In genomic region chr19:7522923-7523667, GRCh38 we compare ENCODE assay signal across 8 cellular contexts. TPM values are rescaled to one million over a fixed set of nuclear protein-coding genes. Genes with fewer than 3 reads are reported as not detected.
DNase-seq lines count a peak whose midpoint lies in the region; ATAC-seq, FAIRE-seq and TF ChIP-seq lines count a peak whose summit lies in the region.

No MANE protein-coding gene starts in this region.

- peaks cover 43% of the 10 kb centered on the region for H3K79me1 ChIP-seq in mesenchymal stem cell (replicated peaks; ENCODE audit: low read length, poor library complexity, severe bottlenecking)

- no peaks in the 10 kb centered on the region for H3K9me3 ChIP-seq in BLaER1 treated with 17β-estradiol and CSF1 and Interleukin-3, amounts not matched to agents 10 nM and 100 nM (replicated peaks in 1 of 11)
- no peaks in the 10 kb centered on the region for H3K9me3 ChIP-seq in body of pancreas
- H3K9me3 ChIP-seq in mesenchymal stem cell (ENCODE audit: control insufficient read depth, low read length): no peaks in the 10 kb centered on the region
- H3K9me3 ChIP-seq in aorta (ENCODE audit: control insufficient read depth, low read length): no peaks in the 10 kb centered on the region

- peak overlapping the region; percentile 35 for H2BK15ac ChIP-seq in mesenchymal stem cell (ENCODE audit: low read depth, poor library complexity, severe bottlenecking)

- peak overlapping the region; percentile 74 to 93 (median 84) for H3K9ac ChIP-seq in BLaER1 treated with 17β-estradiol and CSF1 and Interleukin-3, amounts not matched to agents 10 nM and 100 nM
- H3K9ac ChIP-seq in mesenchymal stem cell (ENCODE audit: low read length): peak overlapping the region; percentile 91

- DNase-seq in body of pancreas (no peak), mesenchymal stem cell (peak; percentile 67), aorta (peak in 1 of 2 donors; percentile 61), AML-193 (lab: John Stamatoyannopoulos, UW) (no peak), GM12892 (ENCODE audit: insufficient read length) (no peak)

- TF ChIP-seq POLR2A in body of pancreas (IDR thresholded peaks at IDR 0.05) (no peak), GM12892 (IDR thresholded peaks at IDR 0.05; ENCODE audit: low read depth, low read length) (no peak)

- no peak overlapping the region for H2BK5ac ChIP-seq in mesenchymal stem cell (ENCODE audit: low read depth, low read length, poor library complexity, severe bottlenecking)

- H3K36me3 ChIP-seq in BLaER1 treated with 17β-estradiol and CSF1 and Interleukin-3, amounts not matched to agents 10 nM and 100 nM: peaks cover 0 to 60% (median 29%) of the 10 kb centered on the region in 11 experiments; a peak in 18 of 22 replicates
- H3K36me3 ChIP-seq in body of pancreas (replicated peaks in 1 of 2; ENCODE audit: insufficient read depth in 1 of 2, low read depth in 2 of 2) (peaks cover 0 to 2% of the 10 kb centered on the region in 2 donors), mesenchymal stem cell (ENCODE audit: control insufficient read depth in 1 of 2, insufficient read depth in 2 of 2, low read depth in 1 of 2, low read length in 2 of 2) (peaks cover 47 to 51% of the 10 kb centered on the region in 2 experiments), aorta (ENCODE audit: control insufficient read depth in 1 of 2, insufficient read depth in 2 of 2, low read length in 1 of 2) (no peaks in the 10 kb centered on the region)

- no peak overlapping the region for H3K18ac ChIP-seq in mesenchymal stem cell (ENCODE audit: low read depth in 1 of 2, low read length in 2 of 2)

- ATAC-seq in HG03432 (IDR thresholded peaks at IDR 0.05; ENCODE audit: unreplicated experiment) (peak; percentile 8), body of pancreas (peak; percentile 3), aorta (ENCODE audit: low FRiP score) (no peak), HG03378 (IDR thresholded peaks at IDR 0.05; ENCODE audit: unreplicated experiment) (no peak)

- WGBS in body of pancreas, 2 donors: 0 to 7% methylated on average over 1 to 23 of the region's 23 CpGs
- 13% methylated on average over 23 of the region's 23 CpGs for WGBS in mesenchymal stem cell
- WGBS in aorta, 2 donors: 7 to 8% methylated on average over 23 of the region's 23 CpGs

- H3K27me3 ChIP-seq in BLaER1 treated with 17β-estradiol and CSF1 and Interleukin-3, amounts not matched to agents 10 nM and 100 nM: no peaks in the 10 kb centered on the region
- H3K27me3 ChIP-seq in body of pancreas (no peaks in the 10 kb centered on the region), mesenchymal stem cell (ENCODE audit: control insufficient read depth in 1 of 2, insufficient read depth in 1 of 2, low read length in 2 of 2) (no peaks in the 10 kb centered on the region), aorta (ENCODE audit: control insufficient read depth in 1 of 2, insufficient read depth in 2 of 2, low read length in 1 of 2) (no peaks in the 10 kb centered on the region)

- no peak overlapping the region for H2AK5ac ChIP-seq in mesenchymal stem cell (ENCODE audit: low read length, severe bottlenecking)

- H2BK12ac ChIP-seq in mesenchymal stem cell (ENCODE audit: low read length in 2 of 2): no peak overlapping the region

- H3K27ac ChIP-seq in BLaER1 treated with 17β-estradiol and CSF1 and Interleukin-3, amounts not matched to agents 10 nM and 100 nM: peak overlapping the region; percentile 34 to 82 (median 67); a peak in 21 of 22 replicates
- peak overlapping the region in 1 of 4 donors; percentile 35 for H3K27ac ChIP-seq in body of pancreas
- H3K27ac ChIP-seq in mesenchymal stem cell (ENCODE audit: low read length, poor library complexity, severe bottlenecking): no peak overlapping the region
- no peak overlapping the region for H3K27ac ChIP-seq in aorta (ENCODE audit: low read depth in 1 of 2, low read length in 2 of 2)

- H3K4me2 ChIP-seq in BLaER1 treated with 17β-estradiol and CSF1 and Interleukin-3, amounts not matched to agents 10 nM and 100 nM: peak overlapping the region; percentile 92 to 100 (median 99)
- H3K4me2 ChIP-seq in mesenchymal stem cell (ENCODE audit: low read length, poor library complexity, severe bottlenecking): peak overlapping the region; percentile 96

- intact Hi-C loops in body of pancreas (cut with DNase I): no loop called here
- intact Hi-C loops in aorta (cut with DNase I): loop anchor here in 1 of 2 donors (1.0 kb wide), 1 partner anchor 11 kb away; no protein-coding TSS in a partner anchor

- H4K91ac ChIP-seq in mesenchymal stem cell (ENCODE audit: low read length): no peak overlapping the region

- peak overlapping the region; percentile 70 to 93 (median 85) for H3K4me3 ChIP-seq in BLaER1 treated with 17β-estradiol and CSF1 and Interleukin-3, amounts not matched to agents 10 nM and 100 nM
- peak overlapping the region; percentile 30 to 87 for H3K4me3 ChIP-seq in body of pancreas
- peak overlapping the region; percentile 95 to 96 for H3K4me3 ChIP-seq in mesenchymal stem cell (ENCODE audit: insufficient read depth in 1 of 2, low read depth in 1 of 2, low read length in 2 of 2)
- peak overlapping the region; percentile 47 to 68 for H3K4me3 ChIP-seq in aorta (ENCODE audit: low read length in 2 of 2)

- H4K20me1 ChIP-seq in BLaER1 treated with 17β-estradiol and CSF1 and Interleukin-3, amounts not matched to agents 10 nM and 100 nM: peaks cover 0 to 31% (median 0%) of the 10 kb centered on the region in 11 experiments; a peak in 5 of 22 replicates

- H3K4me1 ChIP-seq in BLaER1 treated with 17β-estradiol and CSF1 and Interleukin-3, amounts not matched to agents 10 nM and 100 nM: peaks cover 17 to 62% (median 23%) of the 10 kb centered on the region in 10 experiments
- H3K4me1 ChIP-seq in body of pancreas (peaks cover 20% of the 10 kb centered on the region), mesenchymal stem cell (ENCODE audit: control insufficient read depth, insufficient read depth, low read depth, low read length) (peaks cover 12% of the 10 kb centered on the region), aorta (ENCODE audit: control insufficient read depth in 1 of 2, insufficient read depth in 2 of 2, low read length in 2 of 2) (no peaks in the 10 kb centered on the region)

- H2AFZ ChIP-seq in mesenchymal stem cell (ENCODE audit: low read depth, low read length): no peak overlapping the region

- TF ChIP-seq CTCF in body of pancreas (IDR thresholded peaks at IDR 0.05): no peak

- H3K14ac ChIP-seq in mesenchymal stem cell (ENCODE audit: low read length in 2 of 2): no peak overlapping the region

- H3K23ac ChIP-seq in mesenchymal stem cell (ENCODE audit: low read length in 2 of 2): peak overlapping the region; percentile 29 to 65

- H3K4ac ChIP-seq in mesenchymal stem cell (ENCODE audit: low read depth in 1 of 2, low read length in 2 of 2): peak overlapping the region in 1 of 2 experiments; percentile 71

- no peak for FAIRE-seq in GM12892 (lab: Jason Lieb, UNC)

- no peak overlapping the region for H2BK120ac ChIP-seq in mesenchymal stem cell (ENCODE audit: low read depth, low read length)

- no peak overlapping the region for H4K8ac ChIP-seq in mesenchymal stem cell (ENCODE audit: low read length)

RNA-seq across cellular contexts. Expression of gene MCOLN1, which starts 0.7 kb away (rescaled TPM):
- 10 to 100 TPM; 10.6 to 11.9 TPM for total RNA-seq in body of pancreas
- polyA plus RNA-seq in mesenchymal stem cell (2013, experiment 1 of 2): 37.2 TPM
- polyA plus RNA-seq in mesenchymal stem cell (2013, experiment 2 of 2): 35.0 TPM
- total RNA-seq in aorta: 10 to 100 TPM; 21.2 to 36.0 TPM
- polyA plus RNA-seq in aorta: 10 to 100 TPM; 14.5 to 34.6 TPM
- polyA plus RNA-seq in GM12892 (2012; ENCODE audit: missing spikeins): 3.9 TPM

RNA-seq across cellular contexts. Expression of gene ZNF358, which starts 7.2 kb away (rescaled TPM):
- total RNA-seq in body of pancreas (10 to 100 TPM; 40.2 to 93.6 TPM), aorta (10 to 100 TPM; 52.0 to 61.1 TPM)
- 104 TPM for polyA plus RNA-seq in mesenchymal stem cell (2013, experiment 1 of 2)
- 105 TPM for polyA plus RNA-seq in mesenchymal stem cell (2013, experiment 2 of 2)
- polyA plus RNA-seq in aorta: 100 to 1,000 TPM in 1 of 2 donors, 10 to 100 TPM in 1; 49.1 to 119 TPM
- 0.72 TPM for polyA plus RNA-seq in GM12892 (2012; ENCODE audit: missing spikeins)

RNA-seq across cellular contexts. Expression of gene PNPLA6, which starts 12.4 kb away (rescaled TPM):
- total RNA-seq in body of pancreas: 10 to 100 TPM; 43.8 to 52.1 TPM
- polyA plus RNA-seq in mesenchymal stem cell (2013, experiment 1 of 2): 65.6 TPM
- polyA plus RNA-seq in mesenchymal stem cell (2013, experiment 2 of 2): 65.2 TPM
- 100 to 1,000 TPM in 1 of 2 donors, 10 to 100 TPM in 1; 90.3 to 136 TPM for total RNA-seq in aorta
- polyA plus RNA-seq in aorta: 10 to 100 TPM; 25.0 to 92.3 TPM
- 25.4 TPM for polyA plus RNA-seq in GM12892 (2012; ENCODE audit: missing spikeins)

RNA-seq across cellular contexts. Expression of gene PEX11G, which starts 34.3 kb away (rescaled TPM):
- 1 to 10 TPM; 3.9 to 7.6 TPM for total RNA-seq in body of pancreas
- polyA plus RNA-seq in mesenchymal stem cell (2013, experiment 1 of 2): 0.87 TPM
- polyA plus RNA-seq in mesenchymal stem cell (2013, experiment 2 of 2): 0.90 TPM
- 1 to 10 TPM; 1.9 TPM for total RNA-seq in aorta
- polyA plus RNA-seq in aorta: 1 to 10 TPM; 4.0 to 5.3 TPM
- 0.87 TPM for polyA plus RNA-seq in GM12892 (2012; ENCODE audit: missing spikeins)

Comparison
In these comparisons a context has a peak if more than half of its experiments do, and no peak if none do; other contexts are left out.
1. H3K27ac ChIP-seq: peak in BLaER1 treated with 17β-estradiol and CSF1 and Interleukin-3, amounts not matched to agents 10 nM and 100 nM (11 of 11); none in mesenchymal stem cell (single experiment) and aorta (0 of 2).
2. ATAC-seq: peak in HG03432 (single experiment) and body of pancreas (single experiment); none in aorta (single experiment) and HG03378 (single experiment).
3. Peak in every context shown above with its lines, with median percentiles within 50 percentile points of each other: H3K4me3 ChIP-seq.